8 cellular contexts compared by ENCODE assay signal in the genomic region with DNA sequence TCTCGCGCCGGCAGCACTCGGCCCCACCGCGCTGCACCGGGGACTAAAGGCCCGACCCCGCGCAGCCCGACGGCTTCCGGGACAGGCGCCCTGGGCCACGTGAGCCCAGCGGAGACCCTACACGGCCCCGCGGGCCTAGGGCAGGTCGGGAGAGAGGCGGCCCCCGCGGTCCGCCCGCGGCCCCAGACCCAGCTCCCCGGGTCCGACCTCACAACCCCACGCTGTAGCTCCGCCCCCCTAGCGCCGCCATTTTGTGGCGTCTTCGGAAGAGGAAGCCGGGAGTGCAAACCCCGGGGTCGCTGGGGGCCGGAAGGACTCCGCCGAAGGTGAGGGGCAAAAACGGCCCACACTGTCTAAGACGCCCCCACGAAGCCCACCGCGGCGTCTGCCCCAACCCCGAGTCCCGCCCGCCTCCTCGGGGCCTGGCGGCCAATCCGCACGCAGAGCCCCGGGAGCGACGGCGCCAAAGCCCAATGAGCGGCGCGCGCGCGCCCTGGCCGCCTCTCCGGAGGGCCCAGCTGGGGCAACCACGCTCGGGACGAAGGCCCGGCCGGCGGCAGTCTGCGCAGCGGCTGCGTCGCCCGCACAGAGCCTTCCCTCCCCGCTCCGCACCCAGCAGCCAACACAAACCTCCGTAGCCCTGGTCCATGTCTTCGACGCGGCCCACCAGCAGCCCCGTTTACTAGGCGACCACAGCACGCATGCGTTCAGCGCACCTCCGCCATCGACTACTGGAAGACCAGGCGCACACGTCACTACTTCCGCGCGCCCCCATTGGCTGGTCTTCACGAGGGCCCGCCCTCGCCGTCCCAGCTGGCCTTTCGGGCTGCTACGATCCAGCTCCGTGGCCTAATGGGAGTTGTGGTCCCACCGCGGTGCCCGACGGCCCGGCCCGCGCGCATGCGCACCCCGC. TPM values are rescaled to one million over a fixed set of nuclear protein-coding genes. Genes with fewer than 3 reads are reported as not detected.
A peak's percentile ranks its signal among the peaks of the same experiment; 100 is the strongest.
DNase-seq lines count a peak whose midpoint lies in the region; ATAC-seq, FAIRE-seq and TF ChIP-seq lines count a peak whose summit lies in the region.

A gene (minus strand): TSS at position 705 of the 913 bp plus-strand sequence. CDS start 56 bp downstream, at position 649.

- no peaks in the 10 kb centered on the region for H3K36me3 ChIP-seq in ascending aorta

- peak within 1 kb of the TSS; percentile 99 for H3K27ac Mint-ChIP-seq in T-helper 2 cell treated with Interferon-gamma antibody and Interleukin-4, amounts not matched to agents 5 μg/mL and 100 μg/mL, for 36 hours

- intact Hi-C loops in ascending aorta (cut with DNase I) (loop anchor here (1.0 to 5.0 kb wide), 6 partner anchors 40 to 182 kb away; a partner anchor contains a TSS), right cardiac atrium (cut with DNase I) (loop anchor here in 2 of 4 donors (2.0 to 10.0 kb wide), 2 partner anchors 115 kb away; no protein-coding TSS in a partner anchor)

- H3K9me3 ChIP-seq in ascending aorta = no peaks in the 10 kb centered on the region
- H3K9me3 ChIP-seq in right cardiac atrium (ENCODE audit: control insufficient read depth, low read length) = no peaks in the 10 kb centered on the region

- H3K4me3 ChIP-seq in ascending aorta (peak within 1 kb of the TSS; percentile 99 to 100), right cardiac atrium (ENCODE audit: low read length) (peak within 1 kb of the TSS; percentile 86)

- H3K4me1 ChIP-seq in ascending aorta (peaks cover 19 to 38% of the 10 kb centered on the region in 2 donors), right cardiac atrium (ENCODE audit: control insufficient read depth, insufficient read depth, low read length) (peaks cover 11% of the 10 kb centered on the region)

- DNase-seq in NCI-H2029 (lab: John Stamatoyannopoulos, UW) = peak; percentile 97
- DNase-seq in T-helper 2 cell treated with Interferon-gamma antibody and Interleukin-4, amounts not matched to agents 5 μg/mL and 100 μg/mL, for 36 hours (ENCODE audit: low spot score) = peak; percentile 99
- DNase-seq in ascending aorta (ENCODE audit: low spot score in 2 of 2) = peak; percentile 96 to 99
- peak; percentile 99 to 100 (median 99) for DNase-seq in right cardiac atrium
- DNase-seq in pulmonary artery endothelial cell (ENCODE audit: low read depth, low spot score) = peak; percentile 94
- DNase-seq in urothelium cell line (ENCODE audit: low spot score) = peak; percentile 96

- FAIRE-seq in urothelium cell line (lab: Jason Lieb, UNC) = peak; percentile 86

- H3K27ac ChIP-seq in ascending aorta (peak within 1 kb of the TSS; percentile 99 to 100), right cardiac atrium (ENCODE audit: low read length) (peak within 1 kb of the TSS; percentile 77)

- H3K27me3 ChIP-seq in ascending aorta (no peaks in the 10 kb centered on the region), right cardiac atrium (ENCODE audit: control insufficient read depth, insufficient read depth) (no peaks in the 10 kb centered on the region)

- peaks cover 12% of the 10 kb centered on the region for H3K36me3 Mint-ChIP-seq in T-helper 2 cell treated with Interferon-gamma antibody and Interleukin-4, amounts not matched to agents 5 μg/mL and 100 μg/mL, for 36 hours (ENCODE audit: low read depth)

- H3K27me3 Mint-ChIP-seq in T-helper 2 cell treated with Interferon-gamma antibody and Interleukin-4, amounts not matched to agents 5 μg/mL and 100 μg/mL, for 36 hours (ENCODE audit: low read depth) = no peaks in the 10 kb centered on the region

- WGBS in right cardiac atrium = under 1% methylated on average over 111 of the region's 111 CpGs

- TF ChIP-seq CTCF in ascending aorta (IDR thresholded peaks at IDR 0.05) = no peak

- no peaks in the 10 kb centered on the region for H3K9me3 Mint-ChIP-seq in T-helper 2 cell treated with Interferon-gamma antibody and Interleukin-4, amounts not matched to agents 5 μg/mL and 100 μg/mL, for 36 hours

- peak within 1 kb of the TSS; percentile 97 for H3K4me3 Mint-ChIP-seq in T-helper 2 cell treated with Interferon-gamma antibody and Interleukin-4, amounts not matched to agents 5 μg/mL and 100 μg/mL, for 36 hours

- ATAC-seq in GM18508 (IDR thresholded peaks at IDR 0.05; ENCODE audit: insufficient read depth, unreplicated experiment) (peak; percentile 53), HG02981 (IDR thresholded peaks at IDR 0.05; ENCODE audit: unreplicated experiment) (peak; percentile 78), right cardiac atrium (peak; percentile 97)

- peaks cover 26% of the 10 kb centered on the region for H3K4me1 Mint-ChIP-seq in T-helper 2 cell treated with Interferon-gamma antibody and Interleukin-4, amounts not matched to agents 5 μg/mL and 100 μg/mL, for 36 hours (ENCODE audit: low read depth)

RNA-seq across cellular contexts. Expression of the gene that starts here (rescaled TPM):
- total RNA-seq in ascending aorta = 17.0 TPM
- 10 to 100 TPM; 17.1 to 24.9 (median 21.4) TPM for total RNA-seq in right cardiac atrium
- polyA plus RNA-seq in right cardiac atrium = 9.3 TPM
- total RNA-seq in pulmonary artery endothelial cell = 18.4 and 19.4 TPM in 2 replicates

Comparison
In these comparisons a context has a peak if more than half of its experiments do, and no peak if none do; other contexts are left out.
1. Peak in every context shown above with its lines: DNase-seq, ATAC-seq, H3K4me3 ChIP-seq and H3K27ac ChIP-seq.